In the genomic region with DNA sequence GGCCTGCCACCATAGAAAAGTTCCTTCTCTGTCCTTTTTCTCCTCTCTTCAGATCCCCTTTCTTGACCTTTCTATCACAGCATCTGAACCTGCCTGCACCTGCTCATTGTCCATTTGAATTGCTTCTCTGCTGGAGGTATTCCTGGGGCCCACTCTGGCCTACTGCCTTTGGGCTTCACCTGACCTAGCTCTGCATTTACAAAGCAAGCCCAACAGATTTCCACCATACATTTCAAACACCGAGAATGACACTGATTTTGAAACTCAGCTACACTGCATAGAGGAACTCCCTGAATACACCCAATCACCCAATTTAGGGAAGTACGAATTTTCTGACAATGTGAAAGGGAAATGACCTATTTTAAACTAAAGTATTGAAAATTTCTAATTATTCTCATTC, we compare ENCODE assay signal across 10 cellular contexts.
A peak's percentile ranks its signal among the peaks of the same experiment; 100 is the strongest.
DNase-seq lines count a peak whose midpoint lies in the region; ATAC-seq and TF ChIP-seq lines count a peak whose summit lies in the region.
"Had no signal": no experiment of that assay in that cellular context is flagged by ENCODE, and none has a peak within 500 bp of the region (broad histone marks: within the 10 kb centered on the region; RNA-seq: fewer than 3 reads in every experiment).

No MANE protein-coding gene starts in this region.

- intact Hi-C loops in left lung (cut with DNase I): no loop called here
- intact Hi-C loops in uterus (cut with DNase I; ENCODE audit: low total_unique reads): no loop called here

- H3K4me1 ChIP-seq in left lung (peaks cover 0 to 6% of the 10 kb centered on the region in 2 donors), uterus (no peaks in the 10 kb centered on the region)

- no peaks in the 10 kb centered on the region for H3K36me3 ChIP-seq in left lung
- H3K36me3 ChIP-seq in uterus: no peaks in the 10 kb centered on the region
- H3K36me3 ChIP-seq: heart right ventricle had no signal

- H3K27me3 ChIP-seq in left lung: no peaks in the 10 kb centered on the region
- H3K27me3 ChIP-seq in uterus: no peaks in the 10 kb centered on the region
- H3K27me3 ChIP-seq: heart right ventricle had no signal

- H3K27ac ChIP-seq in left lung (no peak overlapping the region), uterus (no peak overlapping the region)

- H3K9me3 ChIP-seq in left lung (peaks cover 0 to 13% of the 10 kb centered on the region in 2 donors), uterus (no peaks in the 10 kb centered on the region)

- ATAC-seq in GM18519 (IDR thresholded peaks at IDR 0.05; ENCODE audit: low FRiP score, unreplicated experiment): peak; percentile 84
- ATAC-seq in GM21786 (IDR thresholded peaks at IDR 0.05; ENCODE audit: unreplicated experiment): peak; percentile 92
- ATAC-seq in HG03565 (IDR thresholded peaks at IDR 0.05; ENCODE audit: unreplicated experiment): peak; percentile 89
- peak; percentile 54 for ATAC-seq in left lung

- TF ChIP-seq CTCF in left lung (IDR thresholded peaks at IDR 0.05): no peak
- TF ChIP-seq CTCF in uterus (IDR thresholded peaks at IDR 0.05): no peak

- DNase-seq in left lung (no peak), erythroblast (lab: John Stamatoyannopoulos, UW) (no peak), NCI-H524 (lab: John Stamatoyannopoulos, UW) (no peak), activated gamma-delta T cell (lab: John Stamatoyannopoulos, UW) (no peak), uterus (no peak)
- DNase-seq: heart right ventricle; stimulated activated CD8-positive, alpha-beta memory T cell treated with anti-CD3 and anti-CD28 coated beads, Interleukin-4, amount 100 ng/mL, for 48 hours had no signal

- TF ChIP-seq POLR2A in erythroblast (IDR thresholded peaks at IDR 0.05; ENCODE audit: low read length): no peak
- no peak for TF ChIP-seq POLR2A in uterus (IDR thresholded peaks at IDR 0.05)

- H3K4me3 ChIP-seq in left lung (no peak overlapping the region), uterus (no peak overlapping the region)
- H3K4me3 ChIP-seq: heart right ventricle had no signal
